14 cellular contexts compared by ENCODE assay signal in the genomic region with DNA sequence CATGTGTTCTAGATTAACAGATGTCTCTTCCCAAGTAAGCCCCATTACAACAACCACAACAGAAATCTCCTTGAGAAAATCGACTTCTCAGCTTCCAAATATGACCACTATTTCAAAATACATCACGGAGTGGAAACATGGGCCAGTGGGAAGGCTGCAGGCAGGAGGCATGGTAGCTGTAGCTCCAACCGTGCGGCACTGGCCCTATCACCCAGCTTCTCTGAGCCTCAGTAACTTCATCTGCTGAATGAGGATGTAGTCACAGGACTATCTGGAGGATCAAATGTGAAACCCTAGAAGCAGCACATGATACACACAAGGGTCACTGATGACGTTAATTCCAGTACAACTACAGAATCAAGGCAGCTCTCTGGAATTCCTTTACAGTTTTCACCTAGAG.
DNase-seq lines count a peak whose midpoint lies in the region; ATAC-seq and TF ChIP-seq lines count a peak whose summit lies in the region.
"Had no signal": no experiment of that assay in that cellular context is flagged by ENCODE, and none has a peak within 500 bp of the region (broad histone marks: within the 10 kb centered on the region; RNA-seq: fewer than 3 reads in every experiment).

No MANE protein-coding gene starts in this region.

- no CpG with 5 or more reads among the region's 5 CpGs for WGBS in trophoblast cell (ENCODE audit: extremely low coverage, insufficient coverage, insufficient read length)

- H3K4me1 Mint-ChIP-seq in CD14-positive monocyte, result peaks cover 26% of the 10 kb centered on the region
- H3K4me1 Mint-ChIP-seq: activated naive CD8-positive, alpha-beta T cell treated with anti-CD3 and anti-CD28 coated beads for 36 hours had no signal

- peak overlapping the region; percentile 4 for H2BK120ac ChIP-seq in trophoblast cell (ENCODE audit: insufficient read depth, low read length, poor library complexity)

- H3K9ac ChIP-seq in trophoblast cell (ENCODE audit: low read length), result no peak overlapping the region

- DNase-seq in CD14-positive monocyte (ENCODE audit: low spot score) (no peak), SJCRH30 (peak; percentile 56 to 83), foreskin melanocyte (peak; percentile 97), trophoblast cell (no peak), GM13976 (ENCODE audit: low spot score) (no peak)
- DNase-seq in activated CD4-positive, alpha-beta T cell treated with anti-CD3 and anti-CD28 coated beads, Interleukin-2, amount 50 U/mL, for 48 hours, result no peak
- no peak for DNase-seq in activated naive CD4-positive, alpha-beta T cell treated with Interleukin-2 at 50 U/mL for 16 hours
- DNase-seq: activated naive CD8-positive, alpha-beta T cell treated with anti-CD3 and anti-CD28 coated beads for 36 hours; stimulated activated naive CD4-positive, alpha-beta T cell treated with Interleukin-2 at 50 U/mL for 16 hours had no signal

- H3K4me1 ChIP-seq in SJCRH30 (peaks cover 34% of the 10 kb centered on the region), trophoblast cell (ENCODE audit: control insufficient read depth in 1 of 2, insufficient read depth in 2 of 2, low read length in 2 of 2) (peaks cover 13 to 23% of the 10 kb centered on the region in 2 experiments)

- no peak for TF ChIP-seq CTCF in CD14-positive monocyte (IDR thresholded peaks at IDR 0.05)
- no peak for TF ChIP-seq CTCF in GM13976 (IDR thresholded peaks at IDR 0.05; ENCODE audit: borderline replicate concordance, control extremely low read depth, extremely low read depth, insufficient read depth, missing control alignments)

- no peak overlapping the region for H4K8ac ChIP-seq in trophoblast cell (ENCODE audit: low read depth, low read length)

- peaks cover 60 to 63% of the 10 kb centered on the region in 2 donors for H3K36me3 Mint-ChIP-seq in CD14-positive monocyte

- H3K36me3 ChIP-seq in SJCRH30 (no peaks in the 10 kb centered on the region), trophoblast cell (ENCODE audit: control insufficient read depth in 1 of 2, insufficient read depth in 2 of 2, low read length in 2 of 2) (peaks cover 6 to 14% of the 10 kb centered on the region in 2 experiments)

- H3K4me3 ChIP-seq in SJCRH30 (peak overlapping the region; percentile 25), trophoblast cell (ENCODE audit: low read depth, low read length) (no peak overlapping the region)
- H3K4me3 ChIP-seq: lung, skin epidermis had no signal

- H2AK5ac ChIP-seq in trophoblast cell (ENCODE audit: low read length), result no peak overlapping the region

- H3K27me3 ChIP-seq in SJCRH30, result no peaks in the 10 kb centered on the region
- H3K27me3 ChIP-seq in trophoblast cell (ENCODE audit: insufficient read depth, low read length), result no peaks in the 10 kb centered on the region

- no peak overlapping the region for H4K91ac ChIP-seq in trophoblast cell (ENCODE audit: low read depth, low read length)

- no peak overlapping the region for H4K12ac ChIP-seq in trophoblast cell (ENCODE audit: low read depth, low read length)

- no peak for ATAC-seq in GM19463 (IDR thresholded peaks at IDR 0.05; ENCODE audit: unreplicated experiment)
- ATAC-seq: activated CD4-positive, CD25-positive, alpha-beta regulatory T cell treated with anti-CD3 and anti-CD28 coated beads, Interleukin-2, amount 50 U/mL, for 24 hours had no signal

- H2BK12ac ChIP-seq in trophoblast cell (ENCODE audit: low read length), result no peak overlapping the region

- peaks cover 0 to 3% (median 0%) of the 10 kb centered on the region in 3 donors for H3K27me3 Mint-ChIP-seq in CD14-positive monocyte (ENCODE audit: low read depth in 3 of 3)
- H3K27me3 Mint-ChIP-seq: activated naive CD8-positive, alpha-beta T cell treated with anti-CD3 and anti-CD28 coated beads for 36 hours had no signal

- no peak overlapping the region for H3K4me2 ChIP-seq in trophoblast cell (ENCODE audit: low read length)

- H3K18ac ChIP-seq in trophoblast cell (ENCODE audit: low read length), result no peak overlapping the region

- H3K27ac ChIP-seq in SJCRH30, result peak overlapping the region; percentile 81
- H3K27ac ChIP-seq in trophoblast cell (ENCODE audit: low read depth, low read length), result peak overlapping the region; percentile 73
- H3K27ac ChIP-seq: C4-2B had no signal

- no peak overlapping the region for H3K14ac ChIP-seq in trophoblast cell (ENCODE audit: low read length)

- no peak overlapping the region for H3K4me3 Mint-ChIP-seq in CD14-positive monocyte
- H3K4me3 Mint-ChIP-seq: activated naive CD8-positive, alpha-beta T cell treated with anti-CD3 and anti-CD28 coated beads for 36 hours had no signal

- peaks cover 7% of the 10 kb centered on the region for H3K79me1 ChIP-seq in trophoblast cell (ENCODE audit: low read length)

- intact Hi-C loops in CD14-positive monocyte (cut with micrococcal nuclease), result no loop called here

- no peak overlapping the region for H2AFZ ChIP-seq in trophoblast cell (ENCODE audit: insufficient read depth, low read length, poor library complexity)

- no peak overlapping the region for H3K23ac ChIP-seq in trophoblast cell (ENCODE audit: low read length)

- peak overlapping the region in 4 of 7 donors; percentile 8 to 76 (median 40) for H3K27ac Mint-ChIP-seq in CD14-positive monocyte
- H3K27ac Mint-ChIP-seq: activated naive CD8-positive, alpha-beta T cell treated with anti-CD3 and anti-CD28 coated beads for 36 hours had no signal

- H3K9me3 Mint-ChIP-seq in CD14-positive monocyte, result no peaks in the 10 kb centered on the region
- H3K9me3 Mint-ChIP-seq: activated naive CD8-positive, alpha-beta T cell treated with anti-CD3 and anti-CD28 coated beads for 36 hours had no signal

- no peaks in the 10 kb centered on the region for H3K79me2 ChIP-seq in trophoblast cell (ENCODE audit: control insufficient read depth, insufficient read depth, low read length, poor library complexity)

- in situ Hi-C loops in GM13976 (cut with MboI; ENCODE audit: low sequenced_read_pairs, unreplicated experiment), result no loop called here

- H2BK5ac ChIP-seq in trophoblast cell (ENCODE audit: low read depth, low read length, poor library complexity), result no peak overlapping the region

- H3K9me3 ChIP-seq in SJCRH30 (replicated peaks) (no peaks in the 10 kb centered on the region), trophoblast cell (ENCODE audit: insufficient read depth, low read depth, low read length) (no peaks in the 10 kb centered on the region)

- H3K4ac ChIP-seq in trophoblast cell (ENCODE audit: low read depth, low read length), result no peak overlapping the region

Comparison
In these comparisons a context has a peak if more than half of its experiments do, and no peak if none do; other contexts are left out.
1. DNase-seq: peak in SJCRH30 (2 of 2) and foreskin melanocyte (single experiment); none in CD14-positive monocyte (single experiment), trophoblast cell (0 of 2), activated CD4-positive, alpha-beta T cell treated with anti-CD3 and anti-CD28 coated beads, Interleukin-2, amount 50 U/mL, for 48 hours (0 of 2), activated naive CD4-positive, alpha-beta T cell treated with Interleukin-2 at 50 U/mL for 16 hours (single experiment) and GM13976 (single experiment).